In the genomic region with DNA sequence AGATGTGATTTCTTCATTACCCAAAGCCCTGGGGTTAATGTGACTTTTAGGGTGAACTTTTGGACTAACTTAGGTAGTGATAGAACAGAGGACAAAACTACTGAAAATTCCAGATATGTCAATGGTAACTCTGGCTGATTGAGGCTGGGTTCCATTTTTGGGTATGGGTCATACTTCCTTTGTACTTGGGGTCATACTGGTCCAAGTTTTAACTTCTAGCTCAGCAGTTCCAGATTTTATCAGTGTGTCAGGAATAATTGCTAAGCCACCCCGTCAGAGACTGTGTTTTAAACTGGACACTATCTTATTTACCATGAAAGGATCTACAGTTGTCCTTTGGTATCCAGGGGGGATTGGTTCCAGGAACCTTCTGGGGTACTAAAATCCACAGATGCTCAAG, we compare ENCODE assay signal across 14 cellular contexts. TPM values are rescaled to one million over a fixed set of nuclear protein-coding genes. Genes with fewer than 3 reads are reported as not detected.
A peak's percentile ranks its signal among the peaks of the same experiment; 100 is the strongest.
DNase-seq lines count a peak whose midpoint lies in the region; ATAC-seq and TF ChIP-seq lines count a peak whose summit lies in the region.
"Had no signal": no experiment of that assay in that cellular context is flagged by ENCODE, and none has a peak within 500 bp of the region (broad histone marks: within the 10 kb centered on the region; RNA-seq: fewer than 3 reads in every experiment).

No MANE protein-coding gene starts in this region.

- no peak for ATAC-seq in stimulated activated naive CD8-positive, alpha-beta T cell treated with anti-CD3 and anti-CD28 coated beads, Interleukin-15, amount 100 ng/mL, for 72 hours
- no peak for ATAC-seq in GM21367 (IDR thresholded peaks at IDR 0.05; ENCODE audit: unreplicated experiment)
- ATAC-seq: pancreas had no signal

- intact Hi-C loops in activated CD4-positive, alpha-beta T cell treated with anti-CD3 and anti-CD28 coated beads, Interleukin-2, amount 10 ng/mL, durations not matched to agents 24 days and 14 days (cut with micrococcal nuclease), result no loop called here
- intact Hi-C loops in dendritic cell treated with granulocyte-macrophage colony-stimulating factor and Interleukin-4, amounts not matched to agents 40 ng/mL and 50 ng/mL, for 4 days (cut with micrococcal nuclease), result no loop called here

- no peaks in the 10 kb centered on the region for H3K9me3 ChIP-seq in Peyer's patch
- H3K9me3 ChIP-seq: pancreas had no signal

- H3K36me3 Mint-ChIP-seq in activated CD4-positive, alpha-beta T cell treated with anti-CD3 and anti-CD28 coated beads, Interleukin-2, amount 10 ng/mL, durations not matched to agents 24 days and 14 days (ENCODE audit: low read depth), result peaks cover 47% of the 10 kb centered on the region
- H3K36me3 Mint-ChIP-seq in dendritic cell treated with granulocyte-macrophage colony-stimulating factor and Interleukin-4, amounts not matched to agents 40 ng/mL and 50 ng/mL, for 4 days (ENCODE audit: low read depth), result peaks cover 75% of the 10 kb centered on the region

- H3K27ac Mint-ChIP-seq in activated CD4-positive, alpha-beta T cell treated with anti-CD3 and anti-CD28 coated beads, Interleukin-2, amount 10 ng/mL, durations not matched to agents 24 days and 14 days, result peak overlapping the region; percentile 72
- H3K27ac Mint-ChIP-seq in dendritic cell treated with granulocyte-macrophage colony-stimulating factor and Interleukin-4, amounts not matched to agents 40 ng/mL and 50 ng/mL, for 4 days, result peak overlapping the region; percentile 92
- peak overlapping the region; percentile 2 to 54 for H3K27ac Mint-ChIP-seq in stimulated activated naive CD8-positive, alpha-beta T cell treated with anti-CD3 and anti-CD28 coated beads, Interleukin-15, amount 100 ng/mL, for 72 hours

- no peaks in the 10 kb centered on the region for H3K36me3 ChIP-seq in Peyer's patch
- H3K36me3 ChIP-seq: pancreas had no signal

- no peaks in the 10 kb centered on the region for H3K27me3 ChIP-seq in Peyer's patch
- H3K27me3 ChIP-seq: pancreas had no signal

- H3K9me3 Mint-ChIP-seq in activated CD4-positive, alpha-beta T cell treated with anti-CD3 and anti-CD28 coated beads, Interleukin-2, amount 10 ng/mL, durations not matched to agents 24 days and 14 days, result no peaks in the 10 kb centered on the region
- no peaks in the 10 kb centered on the region for H3K9me3 Mint-ChIP-seq in dendritic cell treated with granulocyte-macrophage colony-stimulating factor and Interleukin-4, amounts not matched to agents 40 ng/mL and 50 ng/mL, for 4 days
- H3K9me3 Mint-ChIP-seq in stimulated activated naive CD8-positive, alpha-beta T cell treated with anti-CD3 and anti-CD28 coated beads, Interleukin-15, amount 100 ng/mL, for 72 hours, result no peaks in the 10 kb centered on the region

- H3K4me3 ChIP-seq in Peyer's patch, result peak overlapping the region in 1 of 4 donors; percentile 26
- H3K4me3 ChIP-seq: pancreas, skin epidermis had no signal

- peaks cover 0 to 27% (median 7%) of the 10 kb centered on the region in 4 donors for H3K4me1 ChIP-seq in Peyer's patch

- no peak for TF ChIP-seq POLR2A in Peyer's patch (IDR thresholded peaks at IDR 0.05)

- no peak for TF ChIP-seq CTCF in Peyer's patch (IDR thresholded peaks at IDR 0.05)

- H3K27me3 Mint-ChIP-seq in activated CD4-positive, alpha-beta T cell treated with anti-CD3 and anti-CD28 coated beads, Interleukin-2, amount 10 ng/mL, durations not matched to agents 24 days and 14 days, result no peaks in the 10 kb centered on the region
- H3K27me3 Mint-ChIP-seq in dendritic cell treated with granulocyte-macrophage colony-stimulating factor and Interleukin-4, amounts not matched to agents 40 ng/mL and 50 ng/mL, for 4 days, result no peaks in the 10 kb centered on the region
- no peaks in the 10 kb centered on the region for H3K27me3 Mint-ChIP-seq in stimulated activated naive CD8-positive, alpha-beta T cell treated with anti-CD3 and anti-CD28 coated beads, Interleukin-15, amount 100 ng/mL, for 72 hours

- H3K27ac ChIP-seq in Peyer's patch, result peak overlapping the region in 1 of 4 donors; percentile 100
- H3K27ac ChIP-seq: pancreas had no signal

- H3K4me3 Mint-ChIP-seq in activated CD4-positive, alpha-beta T cell treated with anti-CD3 and anti-CD28 coated beads, Interleukin-2, amount 10 ng/mL, durations not matched to agents 24 days and 14 days, result peak overlapping the region; percentile 70
- no peak overlapping the region for H3K4me3 Mint-ChIP-seq in dendritic cell treated with granulocyte-macrophage colony-stimulating factor and Interleukin-4, amounts not matched to agents 40 ng/mL and 50 ng/mL, for 4 days
- peak overlapping the region; percentile 82 to 99 for H3K4me3 Mint-ChIP-seq in stimulated activated naive CD8-positive, alpha-beta T cell treated with anti-CD3 and anti-CD28 coated beads, Interleukin-15, amount 100 ng/mL, for 72 hours

- peaks cover 64% of the 10 kb centered on the region for H3K4me1 Mint-ChIP-seq in activated CD4-positive, alpha-beta T cell treated with anti-CD3 and anti-CD28 coated beads, Interleukin-2, amount 10 ng/mL, durations not matched to agents 24 days and 14 days
- peaks cover 69% of the 10 kb centered on the region for H3K4me1 Mint-ChIP-seq in dendritic cell treated with granulocyte-macrophage colony-stimulating factor and Interleukin-4, amounts not matched to agents 40 ng/mL and 50 ng/mL, for 4 days (ENCODE audit: low read depth)
- H3K4me1 Mint-ChIP-seq in stimulated activated naive CD8-positive, alpha-beta T cell treated with anti-CD3 and anti-CD28 coated beads, Interleukin-15, amount 100 ng/mL, for 72 hours, result peaks cover 74% of the 10 kb centered on the region

- DNase-seq in activated CD4-positive, alpha-beta T cell treated with anti-CD3 and anti-CD28 coated beads, Interleukin-2, amount 10 ng/mL, durations not matched to agents 24 days and 14 days, result no peak
- no peak for DNase-seq in activated CD4-positive, alpha-beta T cell treated with anti-CD3 and anti-CD28 coated beads for 4 hours
- DNase-seq in OCI-M1 (lab: John Stamatoyannopoulos, UW) (peak; percentile 15), NCI-H226 (no peak), Peyer's patch (no peak)
- DNase-seq in stimulated activated naive CD8-positive, alpha-beta T cell treated with anti-CD3 and anti-CD28 coated beads, Interleukin-15, amount 100 ng/mL, for 72 hours, result no peak
- DNase-seq: anterior cingulate cortex; NCI-H1417; pancreas; SIG-M5; stimulated activated naive CD4-positive, alpha-beta T cell had no signal

RNA-seq across cellular contexts. Expression of a gene that starts 4.0 kb away (rescaled TPM):
- total RNA-seq in activated CD4-positive, alpha-beta T cell treated with anti-CD3 and anti-CD28 coated beads, Interleukin-2, amount 10 ng/mL, durations not matched to agents 24 days and 14 days, result 156 and 157 TPM in 2 replicates
- 100 to 1,000 TPM in 1 of 4 donors, 10 to 100 TPM in 3; 24.7 to 170 (median 33.7) TPM for total RNA-seq in Peyer's patch

Comparison
In these comparisons a context has a peak if more than half of its experiments do, and no peak if none do; other contexts are left out.
1. H3K27ac Mint-ChIP-seq: peak in every context shown above with its lines; median percentile 92 in dendritic cell treated with granulocyte-macrophage colony-stimulating factor and Interleukin-4, amounts not matched to agents 40 ng/mL and 50 ng/mL, for 4 days; 72 in activated CD4-positive, alpha-beta T cell treated with anti-CD3 and anti-CD28 coated beads, Interleukin-2, amount 10 ng/mL, durations not matched to agents 24 days and 14 days; 28 in stimulated activated naive CD8-positive, alpha-beta T cell treated with anti-CD3 and anti-CD28 coated beads, Interleukin-15, amount 100 ng/mL, for 72 hours.